12 cellular contexts compared by ENCODE assay signal in the genomic region with DNA sequence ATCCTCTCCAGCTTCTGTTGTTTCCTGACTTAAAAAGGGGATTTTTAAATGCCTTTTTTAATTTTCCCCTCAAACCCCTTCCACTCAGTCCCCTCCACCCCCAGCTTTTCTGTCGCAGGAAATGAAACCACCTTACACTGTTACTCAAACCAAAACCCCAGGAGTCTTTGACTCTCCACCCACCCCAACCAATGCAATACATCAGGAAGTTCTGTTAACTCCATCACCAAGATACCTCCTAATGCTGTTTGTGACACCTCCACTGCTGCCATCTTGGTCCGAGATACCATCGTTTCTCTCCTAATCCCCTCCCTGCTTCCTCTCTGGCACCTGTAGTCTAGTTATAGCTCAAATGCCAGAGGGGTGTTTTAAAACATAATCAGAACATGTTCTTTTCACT. TPM values are rescaled to one million over a fixed set of nuclear protein-coding genes. Genes with fewer than 3 reads are reported as not detected.
DNase-seq lines count a peak whose midpoint lies in the region; ATAC-seq and TF ChIP-seq lines count a peak whose summit lies in the region.
"Had no signal": no experiment of that assay in that cellular context is flagged by ENCODE, and none has a peak within 500 bp of the region (broad histone marks: within the 10 kb centered on the region; RNA-seq: fewer than 3 reads in every experiment).

No MANE protein-coding gene starts in this region.

- intact Hi-C loops in lower leg skin (cut with DNase I; ENCODE audit: low total_unique reads) = no loop called here

- peaks cover 11 to 53% (median 16%) of the 10 kb centered on the region in 10 experiments for H3K4me1 ChIP-seq in BLaER1 treated with 17β-estradiol and CSF1 and Interleukin-3, amounts not matched to agents 10 nM and 100 nM

- peaks cover 0 to 10% (median 0%) of the 10 kb centered on the region in 11 experiments; a peak in 4 of 22 replicates for H3K36me3 ChIP-seq in BLaER1 treated with 17β-estradiol and CSF1 and Interleukin-3, amounts not matched to agents 10 nM and 100 nM

- TF ChIP-seq CTCF in omental fat pad (IDR thresholded peaks at IDR 0.05) (no peak), lower leg skin (IDR thresholded peaks at IDR 0.05) (no peak)

- peaks cover 19 to 72% (median 51%) of the 10 kb centered on the region in 11 experiments for H3K9me3 ChIP-seq in BLaER1 treated with 17β-estradiol and CSF1 and Interleukin-3, amounts not matched to agents 10 nM and 100 nM (replicated peaks in 1 of 11)

- DNase-seq in GM19238 (ENCODE audit: insufficient read length, low spot score) (peak; percentile 21), omental fat pad (ENCODE audit: low spot score) (no peak), lower leg skin (ENCODE audit: low spot score in 2 of 2) (no peak), DMS153 (lab: John Stamatoyannopoulos, UW) (no peak), NCI-H524 treated with DMSO at 0.1 percent for 48 hours (lab: John Stamatoyannopoulos, UW) (no peak)
- DNase-seq in activated T-cell treated with anti-CD3 and anti-CD28 coated beads, Interleukin-2, amount 50 U/mL, for 48 hours = peak; percentile 49 to 53
- DNase-seq: activated gamma-delta T cell treated with Interleukin-2 at 50 U/mL for 16 hours, COR-L47, PC-9 had no signal

- WGBS in lower leg skin, 2 donors = 73 to 84% methylated on average over 3 of the region's 3 CpGs

- peak overlapping the region in 2 of 10 experiments; percentile 18 to 20; a peak in 2 of 20 replicates for H3K4me3 ChIP-seq in BLaER1 treated with 17β-estradiol and CSF1 and Interleukin-3, amounts not matched to agents 10 nM and 100 nM
- no peak overlapping the region for H3K4me3 ChIP-seq in lower leg skin (ENCODE audit: low read depth, poor library complexity, severe bottlenecking)
- H3K4me3 ChIP-seq: PC-9 had no signal

- H3K27ac ChIP-seq in BLaER1 treated with 17β-estradiol and CSF1 and Interleukin-3, amounts not matched to agents 10 nM and 100 nM = peak overlapping the region in 10 of 11 experiments; percentile 19 to 75 (median 42); a peak in 16 of 22 replicates
- H3K27ac ChIP-seq: PC-9 had no signal

- peak overlapping the region; percentile 54 to 75 (median 64) for H3K4me2 ChIP-seq in BLaER1 treated with 17β-estradiol and CSF1 and Interleukin-3, amounts not matched to agents 10 nM and 100 nM
- H3K4me2 ChIP-seq: PC-9 had no signal

- H3K9ac ChIP-seq in BLaER1 treated with 17β-estradiol and CSF1 and Interleukin-3, amounts not matched to agents 10 nM and 100 nM = peak overlapping the region in 3 of 11 experiments; percentile 8 to 30 (median 26); a peak in 3 of 22 replicates

- H4K20me1 ChIP-seq in BLaER1 treated with 17β-estradiol and CSF1 and Interleukin-3, amounts not matched to agents 10 nM and 100 nM = no peaks in the 10 kb centered on the region

- ATAC-seq in HG03039 (IDR thresholded peaks at IDR 0.05; ENCODE audit: unreplicated experiment) = peak; percentile 94
- ATAC-seq in omental fat pad (ENCODE audit: low FRiP score) = no peak
- ATAC-seq: naive thymus-derived CD4-positive, alpha-beta T cell had no signal

- no peak for TF ChIP-seq POLR2A in lower leg skin (IDR thresholded peaks at IDR 0.05)

- no peaks in the 10 kb centered on the region for H3K27me3 ChIP-seq in BLaER1 treated with 17β-estradiol and CSF1 and Interleukin-3, amounts not matched to agents 10 nM and 100 nM

RNA-seq across cellular contexts. Expression of gene CPM, which starts 25.4 kb away (rescaled TPM):
- 100 to 1,000 TPM; 233 to 478 (median 301) TPM for total RNA-seq in omental fat pad
- 100 to 1,000 TPM in 3 of 4 donors, 10 to 100 TPM in 1; 76.1 to 149 (median 123) TPM for total RNA-seq in lower leg skin

Comparison
In these comparisons a context has a peak if more than half of its experiments do, and no peak if none do; other contexts are left out.
1. DNase-seq: peak in GM19238 (single experiment) and activated T-cell treated with anti-CD3 and anti-CD28 coated beads, Interleukin-2, amount 50 U/mL, for 48 hours (2 of 2); none in omental fat pad (single experiment), lower leg skin (0 of 2), DMS153 (single experiment) and NCI-H524 treated with DMSO at 0.1 percent for 48 hours (single experiment).